In genomic region chr20:49349078-49349477, GRCh38 we compare ENCODE assay signal across 27 cellular contexts.
"Had no signal": no experiment of that assay in that cellular context is flagged by ENCODE, and none has a peak within 500 bp of the region (broad histone marks: within the 10 kb centered on the region; RNA-seq: fewer than 3 reads in every experiment).

No MANE protein-coding gene starts in this region.

- H3K36me3 ChIP-seq: Peyer's patch, SJCRH30 had no signal

- DNase-seq: activated B cell treated with CpG ODN at 0.5 μM for 24 hours; activated CD4-positive, alpha-beta memory T cell treated with anti-CD3 and anti-CD28 coated beads for 36 hours; activated CD4-positive, alpha-beta T cell treated with anti-CD3 and anti-CD28 coated beads for 1 hour; activated CD4-positive, alpha-beta T cell treated with anti-CD3 and anti-CD28 coated beads, Interleukin-2, amount 10 ng/mL, durations not matched to agents 7 days and 5 days; activated CD8-positive, alpha-beta memory T cell treated with anti-CD3 and anti-CD28 coated beads for 24 hours; activated effector memory CD4-positive, alpha-beta T cell treated with anti-CD3 and anti-CD28 coated beads, Interleukin-2, amount 50 U/mL, for 16 hours; activated naive CD4-positive, alpha-beta T cell treated with Interleukin-2 at 50 U/mL for 16 hours; activated naive CD8-positive, alpha-beta T cell treated with anti-CD3 and anti-CD28 coated beads, Interleukin-2, amount 50 U/mL, for 24 hours; activated T-cell treated with anti-CD3 and anti-CD28 coated beads, Interleukin-2, amount 50 U/mL, for 4 hours; amniotic stem cell; Karpas-422; MM.1S; NCI-H1105 treated with DMSO at 0.1 percent for 48 hours; NCI-H1436 treated with DMSO at 0.1 percent for 48 hours; NCI-H187; NCI-H2081; NCI-H446; NCI-H524; Right ventricle myocardium superior; SJCRH30; SK-N-SH; SW 1271 had no signal

- H3K27ac ChIP-seq: SJCRH30 had no signal

- H3K36me3 Mint-ChIP-seq: activated CD4-positive, alpha-beta memory T cell treated with anti-CD3 and anti-CD28 coated beads for 36 hours; activated naive CD4-positive, alpha-beta T cell treated with anti-CD3 and anti-CD28 coated beads, Interleukin-2, amount 50 U/mL, for 72 hours; brain had no signal

- H3K9ac ChIP-seq: SK-N-SH had no signal

- H3K4me3 ChIP-seq: Peyer's patch, SJCRH30 had no signal

- H3K27ac Mint-ChIP-seq: activated B cell treated with CpG ODN at 0.5 μM for 24 hours; activated CD4-positive, alpha-beta memory T cell treated with anti-CD3 and anti-CD28 coated beads for 36 hours; activated CD4-positive, alpha-beta T cell treated with anti-CD3 and anti-CD28 coated beads, Interleukin-2, amount 10 ng/mL, durations not matched to agents 7 days and 5 days; activated naive CD4-positive, alpha-beta T cell treated with anti-CD3 and anti-CD28 coated beads, Interleukin-2, amount 50 U/mL, for 72 hours; activated naive CD8-positive, alpha-beta T cell treated with anti-CD3 and anti-CD28 coated beads, Interleukin-2, amount 50 U/mL, for 24 hours; T-helper 2 cell treated with Interferon-gamma antibody and Interleukin-4, amounts not matched to agents 5 μg/mL and 100 μg/mL, for 36 hours had no signal

- H3K4me1 Mint-ChIP-seq: activated B cell treated with CpG ODN at 0.5 μM for 24 hours; activated CD4-positive, alpha-beta T cell treated with anti-CD3 and anti-CD28 coated beads, Interleukin-2, amount 10 ng/mL, durations not matched to agents 7 days and 5 days had no signal

- H3K27me3 ChIP-seq: Peyer's patch, SJCRH30 had no signal

- H3K9me3 Mint-ChIP-seq: activated B cell treated with CpG ODN at 0.5 μM for 24 hours; activated CD4-positive, alpha-beta memory T cell treated with anti-CD3 and anti-CD28 coated beads for 36 hours; activated CD4-positive, alpha-beta T cell treated with anti-CD3 and anti-CD28 coated beads, Interleukin-2, amount 10 ng/mL, durations not matched to agents 7 days and 5 days; activated naive CD4-positive, alpha-beta T cell treated with anti-CD3 and anti-CD28 coated beads, Interleukin-2, amount 50 U/mL, for 72 hours; activated naive CD8-positive, alpha-beta T cell treated with anti-CD3 and anti-CD28 coated beads, Interleukin-2, amount 50 U/mL, for 24 hours; activated T-cell treated with anti-CD3 and anti-CD28 coated beads, Interleukin-2, amount 50 U/mL, for 4 hours; brain; T-helper 2 cell treated with Interferon-gamma antibody and Interleukin-4, amounts not matched to agents 5 μg/mL and 100 μg/mL, for 36 hours had no signal

- FAIRE-seq: astrocyte had no signal

- H3K9me3 ChIP-seq: Peyer's patch, SJCRH30, SK-N-SH had no signal

- H3K4me2 ChIP-seq: SK-N-SH had no signal

- H3K4me3 Mint-ChIP-seq: activated B cell treated with CpG ODN at 0.5 μM for 24 hours; activated CD4-positive, alpha-beta memory T cell treated with anti-CD3 and anti-CD28 coated beads for 36 hours; activated CD4-positive, alpha-beta T cell treated with anti-CD3 and anti-CD28 coated beads, Interleukin-2, amount 10 ng/mL, durations not matched to agents 7 days and 5 days; activated naive CD8-positive, alpha-beta T cell treated with anti-CD3 and anti-CD28 coated beads, Interleukin-2, amount 50 U/mL, for 24 hours; activated T-cell treated with anti-CD3 and anti-CD28 coated beads, Interleukin-2, amount 50 U/mL, for 4 hours; brain; T-helper 2 cell treated with Interferon-gamma antibody and Interleukin-4, amounts not matched to agents 5 μg/mL and 100 μg/mL, for 36 hours had no signal

- ATAC-seq: activated naive CD4-positive, alpha-beta T cell treated with anti-CD3 and anti-CD28 coated beads, Interleukin-2, amount 50 U/mL, for 72 hours; activated naive CD8-positive, alpha-beta T cell treated with anti-CD3 and anti-CD28 coated beads, Interleukin-2, amount 50 U/mL, for 24 hours; activated T-cell treated with anti-CD3 and anti-CD28 coated beads, Interleukin-2, amount 50 U/mL, for 4 hours had no signal
